ENCODE assay signal across 8 cellular contexts in the genomic region with DNA sequence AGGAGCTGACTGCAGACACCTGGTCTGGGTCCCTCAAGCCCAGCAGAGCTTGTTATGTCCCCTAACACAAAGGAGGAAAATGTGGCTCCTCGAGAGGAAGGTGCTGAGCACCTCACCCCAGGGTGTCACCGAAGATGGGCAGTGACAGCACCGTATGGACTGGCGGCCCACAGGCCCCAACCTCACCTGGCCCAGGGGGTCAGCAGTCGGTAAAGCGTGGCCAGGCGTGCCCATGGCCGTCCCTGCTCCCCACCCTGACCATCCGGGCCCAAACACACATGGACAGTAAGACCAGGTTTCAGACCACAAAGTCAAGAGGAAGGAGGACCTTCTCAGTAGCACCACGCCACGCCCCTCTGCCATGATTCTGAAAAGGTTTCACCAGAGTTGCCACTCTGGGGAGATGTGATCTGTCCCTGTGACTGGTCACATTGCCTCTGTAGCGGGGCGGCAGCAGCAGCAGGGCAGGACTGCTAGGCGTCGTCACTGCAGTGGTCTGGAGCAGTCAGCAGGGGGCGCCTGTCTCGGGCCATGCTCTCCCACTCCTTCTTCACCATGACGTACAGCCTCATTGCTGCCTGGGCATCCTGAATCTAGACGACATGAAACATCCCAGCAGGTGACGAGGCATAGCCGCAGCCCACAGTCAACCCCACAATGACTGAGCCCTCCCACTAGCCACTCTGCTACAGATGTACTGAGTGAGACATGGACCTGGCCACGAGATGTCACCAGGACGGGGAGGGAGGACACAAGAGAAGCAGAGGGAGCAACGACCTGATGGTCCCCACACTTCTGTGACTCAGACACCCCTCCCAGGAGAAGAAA. TPM values are rescaled to one million over a fixed set of nuclear protein-coding genes. Genes with fewer than 3 reads are reported as not detected.
DNase-seq lines count a peak whose midpoint lies in the region; ATAC-seq and TF ChIP-seq lines count a peak whose summit lies in the region.

No MANE protein-coding gene starts in this region.

- no peaks in the 10 kb centered on the region for H3K27me3 Mint-ChIP-seq in naive thymus-derived CD4-positive, alpha-beta T cell

- no peaks in the 10 kb centered on the region for H3K4me1 ChIP-seq in naive thymus-derived CD4-positive, alpha-beta T cell (ENCODE audit: control insufficient read depth in 2 of 2, insufficient read depth in 2 of 2, low read length in 2 of 2)

- POLR2A ChIA-PET in naive thymus-derived CD4-positive, alpha-beta T cell (lab: Charles Lee): no interaction called here

- H3K4me1 Mint-ChIP-seq in naive thymus-derived CD4-positive, alpha-beta T cell: peaks cover 2 to 14% (median 10%) of the 10 kb centered on the region in 7 donors

- peaks cover 3 to 78% (median 4%) of the 10 kb centered on the region in 3 experiments for H3K36me3 ChIP-seq in naive thymus-derived CD4-positive, alpha-beta T cell (ENCODE audit: control insufficient read depth in 2 of 3, insufficient read depth in 3 of 3, low read length in 3 of 3)

- DNase-seq in HT-29 (ENCODE audit: low spot score): peak; percentile 85
- DNase-seq in OCI-M1 (lab: John Stamatoyannopoulos, UW): peak; percentile 71
- peak; percentile 67 for DNase-seq in activated T-cell treated with anti-CD3 and anti-CD28 coated beads for 4 hours
- DNase-seq in epithelial cell of proximal tubule (ENCODE audit: low read depth): no peak
- peak; percentile 59 to 78 (median 71) for DNase-seq in naive thymus-derived CD4-positive, alpha-beta T cell
- DNase-seq in stimulated activated CD8-positive, alpha-beta memory T cell treated with anti-CD3 and anti-CD28 coated beads, Interleukin-7, amount 100 ng/mL, for 4 hours (ENCODE audit: low read depth in 2 of 2): peak; percentile 64 to 74

- peak; percentile 94 for ATAC-seq in naive thymus-derived CD4-positive, alpha-beta T cell
- ATAC-seq in GM18870 (IDR thresholded peaks at IDR 0.05; ENCODE audit: unreplicated experiment): no peak

- TF ChIP-seq CTCF in GM12872 (IDR thresholded peaks at IDR 0.05; ENCODE audit: insufficient read depth, low read depth, low read length) (peak; percentile 98), epithelial cell of proximal tubule (conservative IDR thresholded peaks at IDR 0.05; ENCODE audit: low read depth, low read length) (peak; percentile 94)

- H3K27ac Mint-ChIP-seq in naive thymus-derived CD4-positive, alpha-beta T cell: peak overlapping the region in 7 of 9 donors; percentile 1 to 86 (median 51)

- no peak overlapping the region for H3K4me3 Mint-ChIP-seq in naive thymus-derived CD4-positive, alpha-beta T cell

- intact Hi-C loops in naive thymus-derived CD4-positive, alpha-beta T cell (cut with micrococcal nuclease): loop anchor here (1.0 to 5.0 kb wide), 4 partner anchors 50 to 321 kb away; a partner anchor contains a TSS

- H3K27me3 ChIP-seq in naive thymus-derived CD4-positive, alpha-beta T cell (ENCODE audit: control insufficient read depth in 2 of 2, insufficient read depth in 2 of 2, low read length in 2 of 2): no peaks in the 10 kb centered on the region

- no peak overlapping the region for H3K27ac ChIP-seq in naive thymus-derived CD4-positive, alpha-beta T cell (ENCODE audit: low read depth, low read length)

- H3K9me3 Mint-ChIP-seq in naive thymus-derived CD4-positive, alpha-beta T cell: peaks cover 0 to 2% (median 0%) of the 10 kb centered on the region in 11 donors

- H3K36me3 Mint-ChIP-seq in naive thymus-derived CD4-positive, alpha-beta T cell: peaks cover 6 to 38% (median 11%) of the 10 kb centered on the region in 5 donors

- no peaks in the 10 kb centered on the region for H3K9me3 ChIP-seq in naive thymus-derived CD4-positive, alpha-beta T cell (ENCODE audit: control insufficient read depth in 2 of 3, low read length in 3 of 3)

- H3K4me3 ChIP-seq in epithelial cell of proximal tubule (ENCODE audit: low read depth, low read length): no peak overlapping the region
- H3K4me3 ChIP-seq in naive thymus-derived CD4-positive, alpha-beta T cell (ENCODE audit: low read length): no peak overlapping the region

- CTCF ChIA-PET in naive thymus-derived CD4-positive, alpha-beta T cell (lab: Charles Lee): interaction anchor here (0.7 to 1.3 kb wide), 2 partner anchors 9 to 80 kb away, joined by 3 to 4 read pairs; no protein-coding TSS in a partner anchor

RNA-seq across cellular contexts. Expression of a gene that starts 11.1 kb away (rescaled TPM):
- total RNA-seq in HT-29 (2014; rRNA removed; shearing (Covaris generic)): 30.7 and 32.3 TPM in 2 replicates
- total RNA-seq in epithelial cell of proximal tubule: 24.4 and 30.4 TPM in 2 replicates
- 10 to 100 TPM; 17.8 to 44.1 (median 28.6) TPM for total RNA-seq in naive thymus-derived CD4-positive, alpha-beta T cell
- 10 to 100 TPM; 14.0 to 29.9 TPM for polyA plus RNA-seq in naive thymus-derived CD4-positive, alpha-beta T cell

RNA-seq across cellular contexts. Expression of a gene that starts 15.5 kb away (rescaled TPM):
- 0.39 and 1.0 TPM in 2 replicates for total RNA-seq in HT-29 (2014; rRNA removed; shearing (Covaris generic))
- total RNA-seq in epithelial cell of proximal tubule: 0.22 and 0.75 TPM in 2 replicates
- 1 to 10 TPM; 1.6 to 3.1 (median 2.5) TPM for total RNA-seq in naive thymus-derived CD4-positive, alpha-beta T cell
- under 1 TPM; 0.07 to 0.35 TPM for polyA plus RNA-seq in naive thymus-derived CD4-positive, alpha-beta T cell

RNA-seq across cellular contexts. Expression of a gene that starts 30.5 kb away (rescaled TPM):
- total RNA-seq in HT-29 (2014; rRNA removed; shearing (Covaris generic)): not detected in 2 replicates
- 1.3 TPM in 1 of 2 replicates, not detected in the other for total RNA-seq in epithelial cell of proximal tubule
- total RNA-seq in naive thymus-derived CD4-positive, alpha-beta T cell: 1 to 10 TPM; 1.1 to 1.8 (median 1.5) TPM
- under 1 TPM in 1 of 2 donors, not detected in 1; 0.78 TPM for polyA plus RNA-seq in naive thymus-derived CD4-positive, alpha-beta T cell

RNA-seq across cellular contexts. Expression of a gene that starts 30.8 kb away (rescaled TPM):
- total RNA-seq in HT-29 (2014; rRNA removed; shearing (Covaris generic)): 297 and 299 TPM in 2 replicates
- 125 and 252 TPM in 2 replicates for total RNA-seq in epithelial cell of proximal tubule
- 100 to 1,000 TPM in 1 of 5 experiments, 10 to 100 TPM in 4; 72.5 to 196 (median 75.1) TPM for total RNA-seq in naive thymus-derived CD4-positive, alpha-beta T cell
- 100 to 1,000 TPM in 1 of 2 donors, 10 to 100 TPM in 1; 99.5 to 121 TPM for polyA plus RNA-seq in naive thymus-derived CD4-positive, alpha-beta T cell

RNA-seq across cellular contexts. Expression of a gene that starts 50.3 kb away (rescaled TPM):
- 94.2 and 135 TPM in 2 replicates for total RNA-seq in HT-29 (2014; rRNA removed; shearing (Covaris generic))
- 27.6 and 45.4 TPM in 2 replicates for total RNA-seq in epithelial cell of proximal tubule
- 10 to 100 TPM; 15.0 to 23.5 (median 15.6) TPM for total RNA-seq in naive thymus-derived CD4-positive, alpha-beta T cell
- polyA plus RNA-seq in naive thymus-derived CD4-positive, alpha-beta T cell: 10 to 100 TPM; 28.1 to 44.5 TPM
